In the genomic region with DNA sequence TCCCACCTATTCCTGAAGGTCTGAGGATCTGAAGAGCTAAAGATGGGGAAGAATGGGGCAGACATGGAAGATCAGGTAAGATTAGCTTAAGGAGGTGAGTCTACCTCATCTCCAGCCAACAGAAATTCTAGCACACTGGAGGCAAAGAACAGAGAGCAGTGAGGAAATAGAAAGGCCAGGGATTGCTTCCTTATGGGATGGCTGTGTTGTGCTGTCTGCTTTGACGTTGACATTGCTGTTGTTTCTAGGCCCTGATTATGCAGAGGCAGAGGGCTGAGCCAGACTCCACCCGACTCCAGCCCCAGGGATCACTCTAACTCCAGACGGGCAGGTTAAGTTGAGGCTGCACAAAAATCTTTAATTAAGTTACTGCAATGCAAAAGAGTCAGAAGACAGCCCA, we compare ENCODE assay signal across 21 cellular contexts. TPM values are rescaled to one million over a fixed set of nuclear protein-coding genes. Genes with fewer than 3 reads are reported as not detected.
DNase-seq lines count a peak whose midpoint lies in the region; ATAC-seq and TF ChIP-seq lines count a peak whose summit lies in the region.
"Had no signal": no experiment of that assay in that cellular context is flagged by ENCODE, and none has a peak within 500 bp of the region (broad histone marks: within the 10 kb centered on the region; RNA-seq: fewer than 3 reads in every experiment).

No MANE protein-coding gene starts in this region.

- no peak overlapping the region for H3K4me2 ChIP-seq in PC-9
- H3K4me2 ChIP-seq: A549 had no signal

- peak overlapping the region in 2 of 3 donors; percentile 9 to 20 for H3K27ac Mint-ChIP-seq in CD4-positive, CD25-positive, alpha-beta regulatory T cell
- H3K27ac Mint-ChIP-seq in activated T-helper 17 cell treated with anti-CD3 and anti-CD28 coated beads, Interleukin-2, amount 50 U/mL, for 72 hours, result peak overlapping the region; percentile 26
- H3K27ac Mint-ChIP-seq in nephron progenitor cell, result no peak overlapping the region

- no peak for DNase-seq in CD4-positive, CD25-positive, alpha-beta regulatory T cell
- DNase-seq in left colon (no peak), PC-9 (no peak), left lobe of liver (ENCODE audit: low spot score) (no peak), nephron progenitor cell (no peak)
- DNase-seq: 8988T; ACHN; BE2C; Caco-2; CD4-positive, alpha-beta memory T cell; DMS153; EL; GDM1; GM23248; H7; HCEC 1CT had no signal

- H4K20me1 ChIP-seq in PC-9 (ENCODE audit: insufficient read depth), result no peaks in the 10 kb centered on the region
- H4K20me1 ChIP-seq: BLaER1 treated with 17β-estradiol and CSF1 and Interleukin-3, amounts not matched to agents 10 nM and 100 nM had no signal

- CTCF ChIA-PET in PC-9 (lab: Charles Lee), result no interaction called here

- H2AFZ ChIP-seq in PC-9, result no peak overlapping the region
- H2AFZ ChIP-seq: GM23248 had no signal

- H3K36me3 Mint-ChIP-seq in CD4-positive, CD25-positive, alpha-beta regulatory T cell, result peaks cover 28% of the 10 kb centered on the region
- no peaks in the 10 kb centered on the region for H3K36me3 Mint-ChIP-seq in activated T-helper 17 cell treated with anti-CD3 and anti-CD28 coated beads, Interleukin-2, amount 50 U/mL, for 72 hours (ENCODE audit: low read depth)
- H3K36me3 Mint-ChIP-seq in nephron progenitor cell (ENCODE audit: low read depth), result no peaks in the 10 kb centered on the region

- ATAC-seq in CD4-positive, CD25-positive, alpha-beta regulatory T cell (ENCODE audit: low read depth in 2 of 2), result no peak
- ATAC-seq in activated T-helper 17 cell treated with anti-CD3 and anti-CD28 coated beads, Interleukin-2, amount 50 U/mL, for 72 hours (replicated peaks), result no peak
- ATAC-seq in left colon (peak; percentile 86), left lobe of liver (no peak)
- ATAC-seq: A549, GM12878 had no signal

- H3K4me3 Mint-ChIP-seq in CD4-positive, CD25-positive, alpha-beta regulatory T cell, result no peak overlapping the region
- no peak overlapping the region for H3K4me3 Mint-ChIP-seq in activated T-helper 17 cell treated with anti-CD3 and anti-CD28 coated beads, Interleukin-2, amount 50 U/mL, for 72 hours
- no peak overlapping the region for H3K4me3 Mint-ChIP-seq in nephron progenitor cell
- H3K4me3 Mint-ChIP-seq: CD4-positive, alpha-beta memory T cell had no signal

- BruUV-seq in PC-9 (replicated peaks; lab: Mats Ljungman, UMichigan), result no TSS peak

- POLR2A ChIA-PET in PC-9 (lab: Charles Lee; ENCODE audit: unreplicated experiment), result no interaction called here

- H3K79me2 ChIP-seq in PC-9 (ENCODE audit: low read depth), result no peaks in the 10 kb centered on the region

- TF ChIP-seq CTCF in neutrophil (IDR thresholded peaks at IDR 0.05) (no peak), PC-9 (conservative IDR thresholded peaks at IDR 0.05) (no peak), nephron progenitor cell (IDR thresholded peaks at IDR 0.05) (no peak)

- H3K27me3 ChIP-seq in CD4-positive, CD25-positive, alpha-beta regulatory T cell (ENCODE audit: control insufficient read depth, insufficient read depth, low read length), result no peaks in the 10 kb centered on the region
- H3K27me3 ChIP-seq in neutrophil (no peaks in the 10 kb centered on the region), PC-9 (ENCODE audit: insufficient read depth, low read depth) (no peaks in the 10 kb centered on the region)
- H3K27me3 ChIP-seq: BE2C; BLaER1 treated with 17β-estradiol and CSF1 and Interleukin-3, amounts not matched to agents 10 nM and 100 nM had no signal

- no peaks in the 10 kb centered on the region for H3K9me2 ChIP-seq in PC-9 (ENCODE audit: insufficient read depth)

- intact Hi-C loops in left colon (cut with DNase I, micrococcal nuclease) (no loop called here), PC-9 (cut with micrococcal nuclease; ENCODE audit: unreplicated experiment) (no loop called here)

- no peak overlapping the region for H3K4me3 ChIP-seq in CD4-positive, CD25-positive, alpha-beta regulatory T cell (ENCODE audit: low read depth, low read length)
- no peak overlapping the region for H3K4me3 ChIP-seq in neutrophil (ENCODE audit: low read depth in 1 of 2, low read length in 1 of 2)
- H3K4me3 ChIP-seq in PC-9, result no peak overlapping the region
- H3K4me3 ChIP-seq: A549; BLaER1 treated with 17β-estradiol and CSF1 and Interleukin-3, amounts not matched to agents 10 nM and 100 nM; GM12878; GM23248 had no signal

- H3K4me1 Mint-ChIP-seq in CD4-positive, CD25-positive, alpha-beta regulatory T cell, result no peaks in the 10 kb centered on the region
- H3K4me1 Mint-ChIP-seq in activated T-helper 17 cell treated with anti-CD3 and anti-CD28 coated beads, Interleukin-2, amount 50 U/mL, for 72 hours, result no peaks in the 10 kb centered on the region
- no peaks in the 10 kb centered on the region for H3K4me1 Mint-ChIP-seq in nephron progenitor cell
- H3K4me1 Mint-ChIP-seq: CD4-positive, alpha-beta memory T cell had no signal

- no peaks in the 10 kb centered on the region for H3K4me1 ChIP-seq in CD4-positive, CD25-positive, alpha-beta regulatory T cell (ENCODE audit: control insufficient read depth, insufficient read depth, low read length, poor library complexity, severe bottlenecking)
- H3K4me1 ChIP-seq in neutrophil (ENCODE audit: control insufficient read depth in 1 of 2, insufficient read depth in 1 of 2, low read depth in 1 of 2, low read length in 1 of 2) (peaks cover 9 to 15% of the 10 kb centered on the region in 2 experiments), PC-9 (replicated peaks; ENCODE audit: insufficient read depth) (peaks cover 12% of the 10 kb centered on the region)
- H3K4me1 ChIP-seq: A549, BE2C had no signal

- H3K36me3 ChIP-seq in CD4-positive, CD25-positive, alpha-beta regulatory T cell (ENCODE audit: control insufficient read depth, insufficient read depth, low read length), result no peaks in the 10 kb centered on the region
- H3K36me3 ChIP-seq in neutrophil (no peaks in the 10 kb centered on the region), PC-9 (ENCODE audit: low read depth) (no peaks in the 10 kb centered on the region)
- H3K36me3 ChIP-seq: BE2C had no signal

- H3K9me3 ChIP-seq in CD4-positive, CD25-positive, alpha-beta regulatory T cell (ENCODE audit: control insufficient read depth in 2 of 2, low read length in 2 of 2), result peaks cover 4% of the 10 kb centered on the region in 2 experiments
- H3K9me3 ChIP-seq in neutrophil, result no peaks in the 10 kb centered on the region
- no peaks in the 10 kb centered on the region for H3K9me3 ChIP-seq in PC-9 (ENCODE audit: insufficient read depth, low read depth)
- H3K9me3 ChIP-seq: BE2C, Caco-2 had no signal

- no peak overlapping the region for H3K27ac ChIP-seq in CD4-positive, CD25-positive, alpha-beta regulatory T cell (ENCODE audit: insufficient read depth, low read length, poor library complexity, severe bottlenecking)
- H3K27ac ChIP-seq in neutrophil (peak overlapping the region; percentile 69), PC-9 (no peak overlapping the region)
- H3K27ac ChIP-seq: A549, GM23248 had no signal

- H3F3A ChIP-seq in PC-9 (ENCODE audit: insufficient read depth, low read depth), result peaks cover 9% of the 10 kb centered on the region; the same call in 1 of the 2 replicates

- peaks cover 0 to 3% (median 0%) of the 10 kb centered on the region in 7 donors for H3K9me3 Mint-ChIP-seq in CD4-positive, CD25-positive, alpha-beta regulatory T cell
- no peaks in the 10 kb centered on the region for H3K9me3 Mint-ChIP-seq in activated T-helper 17 cell treated with anti-CD3 and anti-CD28 coated beads, Interleukin-2, amount 50 U/mL, for 72 hours
- peaks cover 19% of the 10 kb centered on the region for H3K9me3 Mint-ChIP-seq in nephron progenitor cell

- no peaks in the 10 kb centered on the region for H3K27me3 Mint-ChIP-seq in CD4-positive, CD25-positive, alpha-beta regulatory T cell
- no peaks in the 10 kb centered on the region for H3K27me3 Mint-ChIP-seq in activated T-helper 17 cell treated with anti-CD3 and anti-CD28 coated beads, Interleukin-2, amount 50 U/mL, for 72 hours
- H3K27me3 Mint-ChIP-seq in nephron progenitor cell (ENCODE audit: low read depth, poor library complexity), result peaks cover 6% of the 10 kb centered on the region
- H3K27me3 Mint-ChIP-seq: CD4-positive, alpha-beta memory T cell had no signal

RNA-seq across cellular contexts. Expression of a gene that starts 24.1 kb away (rescaled TPM):
- total RNA-seq in CD4-positive, CD25-positive, alpha-beta regulatory T cell, result 16.2 TPM
- polyA plus RNA-seq in CD4-positive, CD25-positive, alpha-beta regulatory T cell, result 10 to 100 TPM; 45.8 to 55.0 (median 53.7) TPM
- total RNA-seq in activated T-helper 17 cell treated with anti-CD3 and anti-CD28 coated beads, Interleukin-2, amount 50 U/mL, for 72 hours, result 10 to 100 TPM in 1 of 2 donors, 1 to 10 TPM in 1; 8.0 to 12.8 TPM
- total RNA-seq in left colon (100 to 1,000 TPM; 115 to 128 TPM), PC-9 (2021) (8.4 and 8.7 TPM in 2 replicates), left lobe of liver (174 TPM)
